In the genomic region with DNA sequence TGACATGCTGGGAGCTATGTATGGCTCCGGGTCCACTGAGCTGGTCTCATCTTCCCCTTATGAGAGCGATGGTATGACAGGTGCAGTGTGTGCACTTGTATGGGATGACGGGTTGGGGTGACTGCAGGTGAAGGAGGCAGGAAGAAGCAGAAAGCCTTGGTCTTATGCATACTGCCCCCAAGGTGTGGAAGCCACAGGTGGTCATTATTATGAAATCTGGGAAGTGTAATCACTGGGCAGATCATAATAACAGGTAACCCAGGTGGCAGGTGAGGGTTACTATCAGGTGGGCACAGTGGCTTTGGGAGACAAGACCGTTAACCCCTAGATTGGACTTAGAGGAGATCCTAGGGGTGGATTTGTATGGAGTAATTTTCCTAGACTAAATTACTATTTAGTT, we compare ENCODE assay signal across 15 cellular contexts.
DNase-seq lines count a peak whose midpoint lies in the region; ATAC-seq, FAIRE-seq and TF ChIP-seq lines count a peak whose summit lies in the region.
"Had no signal": no experiment of that assay in that cellular context is flagged by ENCODE, and none has a peak within 500 bp of the region (broad histone marks: within the 10 kb centered on the region; RNA-seq: fewer than 3 reads in every experiment).

No MANE protein-coding gene starts in this region.

- no peak overlapping the region for H3K18ac ChIP-seq in trophoblast cell (ENCODE audit: low read length)

- no peak for TF ChIP-seq RAD21 in HepG2 (CRISPR knock-in tag; IDR thresholded peaks at IDR 0.05)

- H2BK5ac ChIP-seq in trophoblast cell (ENCODE audit: low read depth, low read length, poor library complexity) = no peak overlapping the region

- peak overlapping the region; percentile 6 for H3K14ac ChIP-seq in trophoblast cell (ENCODE audit: low read length)

- H3K23ac ChIP-seq in trophoblast cell (ENCODE audit: low read length) = peak overlapping the region; percentile 78

- peaks cover 12% of the 10 kb centered on the region for H3K79me1 ChIP-seq in trophoblast cell (ENCODE audit: low read length)

- no peak overlapping the region for H4K8ac ChIP-seq in trophoblast cell (ENCODE audit: low read depth, low read length)

- H3K4me2 ChIP-seq in trophoblast cell (ENCODE audit: low read length) (no peak overlapping the region), HepG2 (ENCODE audit: low read depth, low read length) (no peak overlapping the region)
- H3K4me2 ChIP-seq: BLaER1 had no signal

- H3K36me3 ChIP-seq in HEK293 (ENCODE audit: control insufficient read depth in 2 of 2, insufficient read depth in 1 of 2, low read length in 2 of 2) = no peaks in the 10 kb centered on the region
- peaks cover 2% of the 10 kb centered on the region in 2 experiments for H3K36me3 ChIP-seq in trophoblast cell (ENCODE audit: control insufficient read depth in 1 of 2, insufficient read depth in 2 of 2, low read length in 2 of 2)
- 0 out of 5 replicates have a peak, but pooled peaks cover 0 to 1% of the 10 kb centered on the region in 2 experiments for H3K36me3 ChIP-seq in HepG2 (replicated peaks in 1 of 2; ENCODE audit: control insufficient read depth in 1 of 2, insufficient read depth in 2 of 2, low read length in 2 of 2)
- H3K36me3 ChIP-seq: BLaER1 had no signal

- no peak for TF ChIP-seq EP300 in HepG2 (IDR thresholded peaks at IDR 0.05; ENCODE audit: low read depth in 2 of 2, low read length in 2 of 2)
- TF ChIP-seq EP300 in HepG2 (CRISPR knock-in tag; IDR thresholded peaks at IDR 0.05; ENCODE audit: borderline replicate concordance) = no peak

- H3K27ac ChIP-seq in HEK293 (ENCODE audit: extremely low read depth, low read depth, low read length) = no peak overlapping the region
- no peak overlapping the region for H3K27ac ChIP-seq in trophoblast cell (ENCODE audit: low read depth, low read length)
- H3K27ac ChIP-seq in HepG2 (ENCODE audit: extremely low read length, insufficient read depth, low read length) = no peak overlapping the region
- H3K27ac ChIP-seq: BLaER1 had no signal

- H4K12ac ChIP-seq in trophoblast cell (ENCODE audit: low read depth, low read length) = no peak overlapping the region

- H3K9me3 Mint-ChIP-seq in Calu3 (ENCODE audit: low read depth, unreplicated experiment) = no peaks in the 10 kb centered on the region
- H3K9me3 Mint-ChIP-seq: CD4-positive, alpha-beta memory T cell had no signal

- H3K27me3 ChIP-seq in trophoblast cell (ENCODE audit: insufficient read depth, low read length) = no peaks in the 10 kb centered on the region
- no peaks in the 10 kb centered on the region for H3K27me3 ChIP-seq in HepG2 (ENCODE audit: control insufficient read depth in 1 of 2, insufficient read depth in 2 of 2, low read length in 2 of 2)
- H3K27me3 ChIP-seq: BLaER1 had no signal

- peaks cover 8% of the 10 kb centered on the region for H3K4me1 Mint-ChIP-seq in Calu3 (ENCODE audit: low read depth, unreplicated experiment)
- H3K4me1 Mint-ChIP-seq: CD4-positive, alpha-beta memory T cell had no signal

- H3K4ac ChIP-seq in trophoblast cell (ENCODE audit: low read depth, low read length) = no peak overlapping the region

- H3K4me3 Mint-ChIP-seq in Calu3 (ENCODE audit: low read depth, unreplicated experiment) = no peak overlapping the region
- H3K4me3 Mint-ChIP-seq: CD14-positive monocyte; CD4-positive, alpha-beta memory T cell had no signal

- H3K4me1 ChIP-seq in HEK293 (ENCODE audit: control insufficient read depth, insufficient read depth, low read length) (no peaks in the 10 kb centered on the region), trophoblast cell (ENCODE audit: control insufficient read depth in 1 of 2, insufficient read depth in 2 of 2, low read length in 2 of 2) (peaks cover 0 to 2% of the 10 kb centered on the region in 2 experiments), HepG2 (ENCODE audit: insufficient read depth, low read length) (peaks cover 29% of the 10 kb centered on the region)
- H3K4me1 ChIP-seq: BLaER1 had no signal

- peak overlapping the region; percentile 14 for H2BK120ac ChIP-seq in trophoblast cell (ENCODE audit: insufficient read depth, low read length, poor library complexity)

- no TSS peak for BruUV-seq in Calu3 (replicated peaks; lab: Mats Ljungman, UMichigan)
- BruUV-seq in HepG2 (replicated peaks; lab: Mats Ljungman, UMichigan) = no TSS peak

- H4K20me1 ChIP-seq in HepG2 (ENCODE audit: insufficient read depth, low read length) = no peaks in the 10 kb centered on the region
- H4K20me1 ChIP-seq: BLaER1 had no signal

- TF ChIP-seq CTCF in Calu3 (IDR thresholded peaks at IDR 0.05; ENCODE audit: unreplicated experiment) (no peak), HEK293 (tag by site-specific recombination; IDR thresholded peaks at IDR 0.05) (no peak), HepG2 (CRISPR knock-in tag; IDR thresholded peaks at IDR 0.05) (no peak)

- intact Hi-C loops in Calu3 (cut with micrococcal nuclease; ENCODE audit: unreplicated experiment) (loop anchor here (10.0 kb wide), 1 partner anchor 219 kb away; no protein-coding TSS in a partner anchor), HepG2 (cut with micrococcal nuclease; ENCODE audit: unreplicated experiment) (loop anchor here (2.0 to 5.0 kb wide), 2 partner anchors 21 to 76 kb away; no protein-coding TSS in a partner anchor)

- no peak for FAIRE-seq in HepG2 (lab: Jason Lieb, UNC)
- FAIRE-seq: H54, K562 had no signal

- peaks cover 4% of the 10 kb centered on the region for H3K36me3 Mint-ChIP-seq in Calu3 (ENCODE audit: insufficient read depth, unreplicated experiment)
- H3K36me3 Mint-ChIP-seq: CD14-positive monocyte; CD4-positive, alpha-beta memory T cell had no signal

- no peak for ATAC-seq in HepG2
- no peak for ATAC-seq in GM21526 (IDR thresholded peaks at IDR 0.05; ENCODE audit: low FRiP score, unreplicated experiment)
- ATAC-seq: K562 had no signal

- no peak overlapping the region for H2AFZ ChIP-seq in trophoblast cell (ENCODE audit: insufficient read depth, low read length, poor library complexity)
- H2AFZ ChIP-seq in HepG2 (ENCODE audit: low read length) = no peak overlapping the region

- in situ Hi-C loops in HepG2 (cut with HindIII; ENCODE audit: extremely low pct_ligation_motif_present, low pct_unique_long_range_greater_than_20kb) = loop anchor here (25.0 kb wide), 1 partner anchor 1226 kb away; no protein-coding TSS in a partner anchor

- H3K4me3 ChIP-seq in HEK293 (ENCODE audit: low read depth, low read length) (no peak overlapping the region), trophoblast cell (ENCODE audit: low read depth, low read length) (no peak overlapping the region), HepG2 (replicated peaks in 1 of 3; ENCODE audit: insufficient read depth in 1 of 3, low read depth in 2 of 3, low read length in 3 of 3) (no peak overlapping the region)
- H3K4me3 ChIP-seq: BLaER1, K562 had no signal

- WGBS in trophoblast cell (ENCODE audit: extremely low coverage, insufficient coverage, insufficient read length) = no CpG with 5 or more reads among the region's 4 CpGs
- WGBS in HepG2 (ENCODE audit: low lambda C conversion rate) = 100% methylated on average over 4 of the region's 4 CpGs

- CTCF ChIA-PET in Calu3 (lab: Charles Lee) = interaction anchor here (0.5 kb wide), 1 partner anchor 928 kb away, joined by 3 read pairs; no protein-coding TSS in a partner anchor
- CTCF ChIA-PET in HEK293 (lab: Yijun Ruan, JAX) = no interaction called here
- CTCF ChIA-PET in HepG2 (lab: Yijun Ruan, JAX; ENCODE audit: low intra/inter-chr PET ratio, low total read pairs) = no interaction called here

- H2BK12ac ChIP-seq in trophoblast cell (ENCODE audit: low read length) = peak overlapping the region; percentile 77

- H3K9me3 ChIP-seq in HEK293 (ENCODE audit: control insufficient read depth, insufficient read depth, low read depth, low read length) (no peaks in the 10 kb centered on the region), trophoblast cell (ENCODE audit: insufficient read depth, low read depth, low read length) (peaks cover 4% of the 10 kb centered on the region), HepG2 (ENCODE audit: low read length) (peaks cover 7% of the 10 kb centered on the region)
- H3K9me3 ChIP-seq: BLaER1 had no signal

- H3K27me3 Mint-ChIP-seq in Calu3 (ENCODE audit: unreplicated experiment) = no peaks in the 10 kb centered on the region
- H3K27me3 Mint-ChIP-seq: CD4-positive, alpha-beta memory T cell had no signal

- no peak overlapping the region for H4K91ac ChIP-seq in trophoblast cell (ENCODE audit: low read depth, low read length)

- peak overlapping the region; percentile 10 for H3K27ac Mint-ChIP-seq in Calu3 (ENCODE audit: unreplicated experiment)
- H3K27ac Mint-ChIP-seq: CD14-positive monocyte; CD4-positive, alpha-beta memory T cell had no signal

- H3K9ac ChIP-seq in trophoblast cell (ENCODE audit: low read length) (no peak overlapping the region), HepG2 (ENCODE audit: insufficient read depth, low read depth, low read length) (no peak overlapping the region)
- H3K9ac ChIP-seq: BLaER1 had no signal

- TF ChIP-seq POLR2A in HepG2 (IDR thresholded peaks at IDR 0.05; ENCODE audit: insufficient read depth in 1 of 2, low read depth in 2 of 2, low read length in 2 of 2) = no peak

- H2AK5ac ChIP-seq in trophoblast cell (ENCODE audit: low read length) = peak overlapping the region; percentile 21

- POLR2A ChIA-PET in HEK293 (lab: Yijun Ruan, JAX) (no interaction called here), HepG2 (lab: Yijun Ruan, JAX) (no interaction called here)

- no peak for DNase-seq in Calu3
- DNase-seq in NCI-H69 (lab: John Stamatoyannopoulos, UW) = peak; percentile 50
- DNase-seq in trophoblast cell = no peak
- no peak for DNase-seq in HepG2 (ENCODE audit: low spot score)
- DNase-seq in LoVo (ENCODE audit: low spot score) = no peak
- DNase-seq: 8988T; CD4-positive, alpha-beta memory T cell; DMS79 treated with DMSO at 0.1 percent for 48 hours; GF-D8 had no signal

- H3K79me2 ChIP-seq in trophoblast cell (ENCODE audit: control insufficient read depth, insufficient read depth, low read length, poor library complexity) (peaks cover 2% of the 10 kb centered on the region), HepG2 (ENCODE audit: insufficient read depth, low read length) (no peaks in the 10 kb centered on the region)

TF ChIP-seq in HEK293, 187 proteins besides CTCF, POLR2A, EP300 and RAD21:
- TF ChIP-seq ZNF350 (tag by site-specific recombination; IDR thresholded peaks at IDR 0.05) = no peak
- peak; percentile 91 for TF ChIP-seq SCRT2 (tag by site-specific recombination; IDR thresholded peaks at IDR 0.05)
- no peak for TF ChIP-seq ZNF777 (tag by site-specific recombination; IDR thresholded peaks at IDR 0.05; ENCODE audit: borderline replicate concordance)
- TF ChIP-seq SCRT1 (tag by site-specific recombination; IDR thresholded peaks at IDR 0.05; ENCODE audit: borderline replicate concordance) = 0 out of 2 replicates have a peak, but pooled peaks have one; percentile 14
TF ChIP-seq in HEK293: peak in this region for 2.

TF ChIP-seq in HepG2, 621 proteins besides CTCF, POLR2A, EP300 and RAD21 (continues in another document):
- TF ChIP-seq U2AF2 (IDR thresholded peaks at IDR 0.05; ENCODE audit: low read depth, low read length) (no peak), ZC3H4 (CRISPR knock-in tag; IDR thresholded peaks at IDR 0.05; ENCODE audit: borderline replicate concordance) (no peak), ZNF207 (IDR thresholded peaks at IDR 0.05; ENCODE audit: borderline replicate concordance) (no peak), CBX5 (CRISPR knock-in tag; IDR thresholded peaks at IDR 0.05; ENCODE audit: borderline replicate concordance) (no peak), ZNF615 (CRISPR knock-in tag; IDR thresholded peaks at IDR 0.05; ENCODE audit: borderline replicate concordance) (no peak)
